ENCODE assay signal across 22 cellular contexts in the genomic region with DNA sequence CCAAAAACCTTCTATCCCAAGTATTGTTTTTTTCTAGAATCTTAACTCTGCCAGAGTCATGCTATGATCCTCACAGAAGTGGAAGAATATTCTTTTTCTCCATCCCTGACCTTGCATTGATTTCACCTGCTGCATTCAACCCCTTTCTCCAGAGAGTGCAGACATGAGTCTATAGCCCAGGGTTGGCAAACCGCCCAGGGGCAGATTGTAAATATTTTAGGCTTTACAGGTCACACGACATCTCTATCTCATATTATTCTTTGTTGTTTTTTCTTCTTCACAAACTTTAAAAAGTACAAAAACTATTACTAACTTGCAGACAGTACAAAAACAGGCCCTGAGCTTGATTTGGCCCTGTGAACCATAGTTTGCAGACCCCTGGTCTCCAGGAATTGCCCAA.
DNase-seq lines count a peak whose midpoint lies in the region.
"Had no signal": no experiment of that assay in that cellular context is flagged by ENCODE, and none has a peak within 500 bp of the region (broad histone marks: within the 10 kb centered on the region; RNA-seq: fewer than 3 reads in every experiment).

No MANE protein-coding gene starts in this region.

- H3K27me3 Mint-ChIP-seq in dendritic cell treated with granulocyte-macrophage colony-stimulating factor and Interleukin-4, amounts not matched to agents 40 ng/mL and 50 ng/mL, for 4 days: no peaks in the 10 kb centered on the region
- no peaks in the 10 kb centered on the region for H3K27me3 Mint-ChIP-seq in activated CD4-positive, alpha-beta memory T cell treated with anti-CD3 and anti-CD28 coated beads for 36 hours
- H3K27me3 Mint-ChIP-seq: CD4-positive, alpha-beta T cell; IgD-negative memory B cell had no signal

- CTCF ChIA-PET in activated CD4-positive, alpha-beta memory T cell treated with anti-CD3 and anti-CD28 coated beads for 36 hours (lab: Charles Lee): no interaction called here

- no peak overlapping the region for H3K4me3 Mint-ChIP-seq in dendritic cell treated with granulocyte-macrophage colony-stimulating factor and Interleukin-4, amounts not matched to agents 40 ng/mL and 50 ng/mL, for 4 days
- no peak overlapping the region for H3K4me3 Mint-ChIP-seq in activated CD4-positive, alpha-beta memory T cell treated with anti-CD3 and anti-CD28 coated beads for 36 hours
- H3K4me3 Mint-ChIP-seq: CD4-positive, alpha-beta T cell; IgD-negative memory B cell had no signal

- intact Hi-C loops in dendritic cell treated with granulocyte-macrophage colony-stimulating factor and Interleukin-4, amounts not matched to agents 40 ng/mL and 50 ng/mL, for 4 days (cut with micrococcal nuclease): no loop called here
- intact Hi-C loops in activated CD4-positive, alpha-beta memory T cell treated with anti-CD3 and anti-CD28 coated beads for 36 hours (cut with micrococcal nuclease): no loop called here

- DNase-seq in NCI-H345 (lab: John Stamatoyannopoulos, UW) (peak; percentile 30), NCI-H345 treated with DMSO at 0.1 percent for 48 hours (lab: John Stamatoyannopoulos, UW; ENCODE audit: unreplicated experiment) (no peak), COLO668 (lab: John Stamatoyannopoulos, UW; ENCODE audit: unreplicated experiment) (peak; percentile 29), M059J (ENCODE audit: low read depth) (peak; percentile 12), cerebellum (ENCODE audit: low spot score) (no peak), DMS79 (lab: John Stamatoyannopoulos, UW) (no peak)
- no peak for DNase-seq in activated CD4-positive, alpha-beta memory T cell treated with anti-CD3 and anti-CD28 coated beads for 36 hours
- DNase-seq: CD4-positive, alpha-beta T cell; COR-L47; DMS79 treated with DMSO at 0.1 percent for 48 hours; GOT3; MV-4-11; NCI-H1105 treated with DMSO at 0.1 percent for 48 hours; NCI-H146; NCI-H1930; NCI-H446; NCI-H526; NK-92 treated with Interleukin-12 subunit alpha and Interleukin-12 subunit beta, amount 100 ng/mL, for 24 hours; Right ventricle myocardium superior; T-helper 2 cell had no signal

- no peaks in the 10 kb centered on the region for H3K9me3 Mint-ChIP-seq in dendritic cell treated with granulocyte-macrophage colony-stimulating factor and Interleukin-4, amounts not matched to agents 40 ng/mL and 50 ng/mL, for 4 days
- no peaks in the 10 kb centered on the region for H3K9me3 Mint-ChIP-seq in activated CD4-positive, alpha-beta memory T cell treated with anti-CD3 and anti-CD28 coated beads for 36 hours
- H3K9me3 Mint-ChIP-seq: CD4-positive, alpha-beta T cell; IgD-negative memory B cell had no signal

- peak overlapping the region; percentile 65 for H3K27ac Mint-ChIP-seq in dendritic cell treated with granulocyte-macrophage colony-stimulating factor and Interleukin-4, amounts not matched to agents 40 ng/mL and 50 ng/mL, for 4 days
- no peak overlapping the region for H3K27ac Mint-ChIP-seq in activated CD4-positive, alpha-beta memory T cell treated with anti-CD3 and anti-CD28 coated beads for 36 hours
- H3K27ac Mint-ChIP-seq: CD4-positive, alpha-beta T cell had no signal

- POLR2A ChIA-PET in activated CD4-positive, alpha-beta memory T cell treated with anti-CD3 and anti-CD28 coated beads for 36 hours (lab: Charles Lee): no interaction called here

- H3K4me1 Mint-ChIP-seq in dendritic cell treated with granulocyte-macrophage colony-stimulating factor and Interleukin-4, amounts not matched to agents 40 ng/mL and 50 ng/mL, for 4 days (ENCODE audit: low read depth): peaks cover 41% of the 10 kb centered on the region
- H3K4me1 Mint-ChIP-seq in activated CD4-positive, alpha-beta memory T cell treated with anti-CD3 and anti-CD28 coated beads for 36 hours (ENCODE audit: low read depth): peaks cover 13% of the 10 kb centered on the region

- no peaks in the 10 kb centered on the region for H3K36me3 Mint-ChIP-seq in dendritic cell treated with granulocyte-macrophage colony-stimulating factor and Interleukin-4, amounts not matched to agents 40 ng/mL and 50 ng/mL, for 4 days (ENCODE audit: low read depth)
- no peaks in the 10 kb centered on the region for H3K36me3 Mint-ChIP-seq in activated CD4-positive, alpha-beta memory T cell treated with anti-CD3 and anti-CD28 coated beads for 36 hours
- H3K36me3 Mint-ChIP-seq: IgD-negative memory B cell had no signal

Comparison
In these comparisons a context has a peak if more than half of its experiments do, and no peak if none do; other contexts are left out.
1. DNase-seq: peak in NCI-H345 (single experiment), COLO668 (single experiment) and M059J (single experiment); none in NCI-H345 treated with DMSO at 0.1 percent for 48 hours (single experiment), cerebellum (single experiment), DMS79 (single experiment) and activated CD4-positive, alpha-beta memory T cell treated with anti-CD3 and anti-CD28 coated beads for 36 hours (single experiment).